Comparison of ENCODE assay signal across 11 cellular contexts in genomic region chr9:137417161-137418021, GRCh38. TPM values are rescaled to one million over a fixed set of nuclear protein-coding genes. Genes with fewer than 3 reads are reported as not detected.
DNase-seq lines count a peak whose midpoint lies in the region; ATAC-seq, FAIRE-seq and TF ChIP-seq lines count a peak whose summit lies in the region.
"Had no signal": no experiment of that assay in that cellular context is flagged by ENCODE, and none has a peak within 500 bp of the region (broad histone marks: within the 10 kb centered on the region; RNA-seq: fewer than 3 reads in every experiment).

No MANE protein-coding gene starts in this region.

- peaks cover 0 to 27% (median 11%) of the 10 kb centered on the region in 4 donors for H3K4me1 Mint-ChIP-seq in CD4-positive, CD25-positive, alpha-beta regulatory T cell
- peaks cover 7 to 11% of the 10 kb centered on the region in 2 donors for H3K4me1 Mint-ChIP-seq in effector memory CD8-positive, alpha-beta T cell (ENCODE audit: low read depth in 2 of 2)

- TF ChIP-seq CTCF in osteoblast (IDR thresholded peaks at IDR 0.05; ENCODE audit: extremely low read depth, low read depth, low read length), result no peak
- TF ChIP-seq CTCF in ascending aorta (IDR thresholded peaks at IDR 0.05), result no peak
- no peak for TF ChIP-seq CTCF in D721Med (IDR thresholded peaks at IDR 0.05; ENCODE audit: insufficient read depth, missing control alignments)

- no peaks in the 10 kb centered on the region for H3K9me3 Mint-ChIP-seq in CD4-positive, CD25-positive, alpha-beta regulatory T cell
- no peaks in the 10 kb centered on the region for H3K9me3 Mint-ChIP-seq in effector memory CD8-positive, alpha-beta T cell

- peak overlapping the region; percentile 37 for H3K4me2 ChIP-seq in osteoblast (ENCODE audit: insufficient read depth, low read length)

- no peak overlapping the region for H3K27ac Mint-ChIP-seq in CD4-positive, CD25-positive, alpha-beta regulatory T cell
- no peak overlapping the region for H3K27ac Mint-ChIP-seq in effector memory CD8-positive, alpha-beta T cell

- DNase-seq in CD4-positive, CD25-positive, alpha-beta regulatory T cell, result no peak
- DNase-seq in NCI-H69 (lab: John Stamatoyannopoulos, UW) (peak; percentile 47), osteoblast (ENCODE audit: insufficient read length, low spot score, missing footprints) (no peak), ascending aorta (ENCODE audit: low spot score in 2 of 2) (no peak), D721Med (ENCODE audit: insufficient read length, low spot score) (no peak), NCI-H2081 (lab: John Stamatoyannopoulos, UW) (no peak)
- no peak for DNase-seq in effector memory CD8-positive, alpha-beta T cell
- DNase-seq: NCI-H345 had no signal

- no peaks in the 10 kb centered on the region for H3K36me3 ChIP-seq in CD4-positive, CD25-positive, alpha-beta regulatory T cell (ENCODE audit: control insufficient read depth, insufficient read depth, low read length)
- no peaks in the 10 kb centered on the region for H3K36me3 ChIP-seq in osteoblast (ENCODE audit: insufficient read depth, low read length)
- H3K36me3 ChIP-seq in ascending aorta, result peaks cover 0 to 9% of the 10 kb centered on the region in 2 donors

- H3K4me3 ChIP-seq in CD4-positive, CD25-positive, alpha-beta regulatory T cell (ENCODE audit: low read depth, low read length), result no peak overlapping the region
- H3K4me3 ChIP-seq in osteoblast (ENCODE audit: insufficient read depth, low read length) (peak overlapping the region; percentile 51), ascending aorta (peak overlapping the region in 1 of 2 donors; percentile 62)

- peaks cover 6% of the 10 kb centered on the region for H3K4me1 ChIP-seq in CD4-positive, CD25-positive, alpha-beta regulatory T cell (ENCODE audit: control insufficient read depth, insufficient read depth, low read length, poor library complexity, severe bottlenecking)
- H3K4me1 ChIP-seq in osteoblast (ENCODE audit: insufficient read depth, low read length) (peaks cover 11% of the 10 kb centered on the region), ascending aorta (peaks cover 3 to 24% of the 10 kb centered on the region in 2 donors)

- no peaks in the 10 kb centered on the region for H3K9me3 ChIP-seq in CD4-positive, CD25-positive, alpha-beta regulatory T cell (ENCODE audit: control insufficient read depth in 2 of 2, low read length in 2 of 2)
- H3K9me3 ChIP-seq in osteoblast (ENCODE audit: low read depth, low read length), result no peaks in the 10 kb centered on the region
- no peaks in the 10 kb centered on the region for H3K9me3 ChIP-seq in ascending aorta

- H3K36me3 Mint-ChIP-seq in CD4-positive, CD25-positive, alpha-beta regulatory T cell, result no peaks in the 10 kb centered on the region
- H3K36me3 Mint-ChIP-seq in effector memory CD8-positive, alpha-beta T cell (ENCODE audit: insufficient read depth), result no peaks in the 10 kb centered on the region

- no peak overlapping the region for H3K27ac ChIP-seq in CD4-positive, CD25-positive, alpha-beta regulatory T cell (ENCODE audit: insufficient read depth, low read length, poor library complexity, severe bottlenecking)
- H3K27ac ChIP-seq in osteoblast (ENCODE audit: low read depth, low read length) (no peak overlapping the region), ascending aorta (peak overlapping the region in 1 of 2 donors; percentile 41)

- peaks cover 12% of the 10 kb centered on the region for H4K20me1 ChIP-seq in osteoblast (ENCODE audit: insufficient read depth, low read length)

- FAIRE-seq in D721Med (lab: Jason Lieb, UNC), result no peak

- peaks cover 34% of the 10 kb centered on the region for H3K79me2 ChIP-seq in osteoblast (ENCODE audit: insufficient read depth, low read length)

- no peak overlapping the region for H2AFZ ChIP-seq in osteoblast (ENCODE audit: low read length)

- H3K4me3 Mint-ChIP-seq in CD4-positive, CD25-positive, alpha-beta regulatory T cell, result peak overlapping the region in 3 of 4 donors; percentile 50 to 77 (median 76)
- peak overlapping the region; percentile 29 to 62 for H3K4me3 Mint-ChIP-seq in effector memory CD8-positive, alpha-beta T cell

- no peak for ATAC-seq in CD4-positive, CD25-positive, alpha-beta regulatory T cell (ENCODE audit: low read depth in 2 of 2)
- peak; percentile 75 for ATAC-seq in effector memory CD8-positive, alpha-beta T cell (replicated peaks)
- ATAC-seq in HG03342 (IDR thresholded peaks at IDR 0.05; ENCODE audit: unreplicated experiment), result no peak
- ATAC-seq: left lobe of liver had no signal

- no peaks in the 10 kb centered on the region for H3K27me3 ChIP-seq in CD4-positive, CD25-positive, alpha-beta regulatory T cell (ENCODE audit: control insufficient read depth, insufficient read depth, low read length)
- H3K27me3 ChIP-seq in osteoblast (ENCODE audit: insufficient read depth, low read length) (no peaks in the 10 kb centered on the region), ascending aorta (no peaks in the 10 kb centered on the region)

- H3K27me3 Mint-ChIP-seq in CD4-positive, CD25-positive, alpha-beta regulatory T cell, result no peaks in the 10 kb centered on the region
- H3K27me3 Mint-ChIP-seq in effector memory CD8-positive, alpha-beta T cell, result no peaks in the 10 kb centered on the region

- intact Hi-C loops in ascending aorta (cut with DNase I), result no loop called here

RNA-seq across cellular contexts. Expression of gene EXD3, which starts 5.6 kb away (rescaled TPM):
- 27.3 TPM for total RNA-seq in CD4-positive, CD25-positive, alpha-beta regulatory T cell
- polyA plus RNA-seq in CD4-positive, CD25-positive, alpha-beta regulatory T cell, result 1 to 10 TPM; 4.7 to 7.2 (median 5.7) TPM
- 7.6 and 10.0 TPM in 2 replicates for total RNA-seq in osteoblast
- 16.7 TPM for total RNA-seq in ascending aorta

RNA-seq across cellular contexts. Expression of gene NOXA1, which starts 5.8 kb away (rescaled TPM):
- total RNA-seq in CD4-positive, CD25-positive, alpha-beta regulatory T cell, result 3.8 TPM
- polyA plus RNA-seq in CD4-positive, CD25-positive, alpha-beta regulatory T cell, result 1 to 10 TPM in 2 of 4 donors, under 1 TPM in 2; 0.83 to 3.3 (median 1.4) TPM
- total RNA-seq in osteoblast, result 0.36 and 0.88 TPM in 2 replicates
- 6.9 TPM for total RNA-seq in ascending aorta
- total RNA-seq: Daoy had no signal

RNA-seq across cellular contexts. Expression of gene ENTPD8, which starts 23.8 kb away (rescaled TPM):
- not detected for total RNA-seq in CD4-positive, CD25-positive, alpha-beta regulatory T cell
- not detected for polyA plus RNA-seq in CD4-positive, CD25-positive, alpha-beta regulatory T cell
- not detected in 2 replicates for total RNA-seq in osteoblast
- not detected for total RNA-seq in ascending aorta
- total RNA-seq: Daoy had no signal

RNA-seq across cellular contexts. Expression of gene NSMF, which starts 41.7 kb away (rescaled TPM):
- 109 TPM for total RNA-seq in CD4-positive, CD25-positive, alpha-beta regulatory T cell
- 10 to 100 TPM in 2 of 4 donors, 1 to 10 TPM in 2; 9.3 to 14.5 (median 11.8) TPM for polyA plus RNA-seq in CD4-positive, CD25-positive, alpha-beta regulatory T cell
- 19.2 and 22.4 TPM in 2 replicates for total RNA-seq in osteoblast
- 231 TPM for total RNA-seq in ascending aorta
